In genomic region chr10:21510218-21511070, GRCh38 we compare ENCODE assay signal across 11 cellular contexts. TPM values are rescaled to one million over a fixed set of nuclear protein-coding genes. Genes with fewer than 3 reads are reported as not detected.
DNase-seq lines count a peak whose midpoint lies in the region; ATAC-seq and TF ChIP-seq lines count a peak whose summit lies in the region.
"Had no signal": no experiment of that assay in that cellular context is flagged by ENCODE, and none has a peak within 500 bp of the region (broad histone marks: within the 10 kb centered on the region; RNA-seq: fewer than 3 reads in every experiment).

No MANE protein-coding gene starts in this region.

- no peaks in the 10 kb centered on the region for H3K36me3 ChIP-seq in Caco-2 (ENCODE audit: control insufficient read depth, insufficient read depth, low read length)
- H3K36me3 ChIP-seq: SJSA1 had no signal

- CTCF ChIA-PET in Caco-2 (lab: Charles Lee): interaction anchor here (0.6 to 0.8 kb wide), 5 partner anchors 14 to 222 kb away, joined by 3 to 10 read pairs (median 4); partner anchors contain the start of gene SKIDA1

- DNase-seq in Caco-2 (peak; percentile 51 to 56), chondrocyte (ENCODE audit: low spot score) (peak; percentile 81), retinal pigment epithelial cell (ENCODE audit: low read depth) (no peak), T1000 (lab: John Stamatoyannopoulos, UW) (no peak)
- DNase-seq in activated naive CD4-positive, alpha-beta T cell treated with anti-CD3 and anti-CD28 coated beads, Interleukin-2, amount 50 U/mL, for 72 hours (ENCODE audit: low spot score in 2 of 2): no peak
- DNase-seq: activated T-cell treated with anti-CD3 and anti-CD28 coated beads, Interleukin-2, amount 50 U/mL, for 48 hours; stimulated activated CD4-positive, alpha-beta T cell treated with anti-CD3 and anti-CD28 coated beads, Interleukin-2, amount 100 ng/mL, for 24 hours had no signal

- no peak for TF ChIP-seq CTCF in Caco-2 (IDR thresholded peaks at IDR 0.05; ENCODE audit: insufficient read depth in 1 of 2, low read depth in 1 of 2, low read length in 1 of 2, severe bottlenecking in 1 of 2, unreplicated experiment in 1 of 2)
- peak; percentile 27 for TF ChIP-seq CTCF in chondrocyte (IDR thresholded peaks at IDR 0.05)
- no peak for TF ChIP-seq CTCF in retinal pigment epithelial cell (conservative IDR thresholded peaks at IDR 0.05; ENCODE audit: low read depth, low read length)

- POLR2A ChIA-PET in Caco-2 (lab: Charles Lee): interaction anchor here (0.6 kb wide), 1 partner anchor 10 kb away, joined by 6 read pairs; no protein-coding TSS in a partner anchor

- no peaks in the 10 kb centered on the region for H3K9me3 Mint-ChIP-seq in Caco-2 (ENCODE audit: unreplicated experiment)
- H3K9me3 Mint-ChIP-seq in chondrocyte (ENCODE audit: low read depth): no peaks in the 10 kb centered on the region
- H3K9me3 Mint-ChIP-seq in activated naive CD4-positive, alpha-beta T cell treated with anti-CD3 and anti-CD28 coated beads, Interleukin-2, amount 50 U/mL, for 72 hours: no peaks in the 10 kb centered on the region

- H3K27me3 Mint-ChIP-seq in Caco-2 (ENCODE audit: insufficient read depth, unreplicated experiment): no peaks in the 10 kb centered on the region
- H3K27me3 Mint-ChIP-seq in chondrocyte (ENCODE audit: low read depth): no peaks in the 10 kb centered on the region

- no TSS peak for BruUV-seq in Caco-2 (replicated peaks; lab: Mats Ljungman, UMichigan)

- H3K4me1 Mint-ChIP-seq in Caco-2 (ENCODE audit: low read depth, unreplicated experiment) (peaks cover 71% of the 10 kb centered on the region), chondrocyte (ENCODE audit: low read depth) (peaks cover 55% of the 10 kb centered on the region)

- H3K27me3 ChIP-seq in Caco-2 (replicated peaks; ENCODE audit: control insufficient read depth, insufficient read depth, low read length): no peaks in the 10 kb centered on the region
- H3K27me3 ChIP-seq: SJSA1 had no signal

- H3K4me3 ChIP-seq in Caco-2 (ENCODE audit: low read depth, low read length): no peak overlapping the region
- peak overlapping the region; percentile 45 for H3K4me3 ChIP-seq in iPS-11a (ENCODE audit: low read depth, low read length)
- peak overlapping the region; percentile 25 for H3K4me3 ChIP-seq in retinal pigment epithelial cell (ENCODE audit: low read length)
- H3K4me3 ChIP-seq: SJSA1 had no signal

- H3K9me3 ChIP-seq in Caco-2: no peaks in the 10 kb centered on the region
- H3K9me3 ChIP-seq: SJSA1 had no signal

- H3K27ac Mint-ChIP-seq in Caco-2 (ENCODE audit: unreplicated experiment) (peak overlapping the region; percentile 64), chondrocyte (ENCODE audit: unreplicated experiment) (peak overlapping the region; percentile 85)
- no peak overlapping the region for H3K27ac Mint-ChIP-seq in activated naive CD4-positive, alpha-beta T cell treated with anti-CD3 and anti-CD28 coated beads, Interleukin-2, amount 50 U/mL, for 72 hours

- peak overlapping the region; percentile 43 for H3K4me3 Mint-ChIP-seq in Caco-2 (ENCODE audit: unreplicated experiment)
- peak overlapping the region; percentile 66 for H3K4me3 Mint-ChIP-seq in chondrocyte (ENCODE audit: unreplicated experiment)

- no peak for ATAC-seq in activated naive CD4-positive, alpha-beta T cell treated with anti-CD3 and anti-CD28 coated beads, Interleukin-2, amount 50 U/mL, for 72 hours
- ATAC-seq in HG03159 (IDR thresholded peaks at IDR 0.05; ENCODE audit: unreplicated experiment) (no peak), GM18867 (IDR thresholded peaks at IDR 0.05; ENCODE audit: unreplicated experiment) (no peak)

- peaks cover 50% of the 10 kb centered on the region for H3K4me1 ChIP-seq in Caco-2

- H3K36me3 Mint-ChIP-seq in Caco-2 (ENCODE audit: insufficient read depth, unreplicated experiment) (no peaks in the 10 kb centered on the region), chondrocyte (ENCODE audit: low read depth) (no peaks in the 10 kb centered on the region)
- no peaks in the 10 kb centered on the region for H3K36me3 Mint-ChIP-seq in activated naive CD4-positive, alpha-beta T cell treated with anti-CD3 and anti-CD28 coated beads, Interleukin-2, amount 50 U/mL, for 72 hours

- intact Hi-C loops in Caco-2 (cut with micrococcal nuclease; ENCODE audit: unreplicated experiment): no loop called here

RNA-seq across cellular contexts. Expression of gene SKIDA1, which starts 15.0 kb away (rescaled TPM):
- 5.7 and 6.3 TPM in 2 replicates for total RNA-seq in Caco-2 (2022)
- total RNA-seq in chondrocyte: 1.9 to 3.7 TPM (median 2.0 TPM) in 3 replicates
- total RNA-seq in activated naive CD4-positive, alpha-beta T cell treated with anti-CD3 and anti-CD28 coated beads, Interleukin-2, amount 50 U/mL, for 72 hours: under 1 TPM in 1 of 2 donors, not detected in 1; 0.54 TPM

RNA-seq across cellular contexts. Expression of gene MLLT10, which starts 23.6 kb away (rescaled TPM):
- total RNA-seq in Caco-2 (2022) (84.3 and 85.3 TPM in 2 replicates), chondrocyte (35.4 to 39.0 TPM (median 37.5 TPM) in 3 replicates)
- total RNA-seq in activated naive CD4-positive, alpha-beta T cell treated with anti-CD3 and anti-CD28 coated beads, Interleukin-2, amount 50 U/mL, for 72 hours: 10 to 100 TPM; 20.1 to 46.4 TPM

Comparison
In these comparisons a context has a peak if more than half of its experiments do, and no peak if none do; other contexts are left out.
1. DNase-seq: peak in Caco-2 (2 of 2) and chondrocyte (single experiment); none in retinal pigment epithelial cell (single experiment), activated naive CD4-positive, alpha-beta T cell treated with anti-CD3 and anti-CD28 coated beads, Interleukin-2, amount 50 U/mL, for 72 hours (0 of 2) and T1000 (single experiment).
2. H3K27ac Mint-ChIP-seq: peak in Caco-2 (single experiment) and chondrocyte (single experiment); none in activated naive CD4-positive, alpha-beta T cell treated with anti-CD3 and anti-CD28 coated beads, Interleukin-2, amount 50 U/mL, for 72 hours (0 of 2).